ENCODE assay signal across 18 cellular contexts in the genomic region with DNA sequence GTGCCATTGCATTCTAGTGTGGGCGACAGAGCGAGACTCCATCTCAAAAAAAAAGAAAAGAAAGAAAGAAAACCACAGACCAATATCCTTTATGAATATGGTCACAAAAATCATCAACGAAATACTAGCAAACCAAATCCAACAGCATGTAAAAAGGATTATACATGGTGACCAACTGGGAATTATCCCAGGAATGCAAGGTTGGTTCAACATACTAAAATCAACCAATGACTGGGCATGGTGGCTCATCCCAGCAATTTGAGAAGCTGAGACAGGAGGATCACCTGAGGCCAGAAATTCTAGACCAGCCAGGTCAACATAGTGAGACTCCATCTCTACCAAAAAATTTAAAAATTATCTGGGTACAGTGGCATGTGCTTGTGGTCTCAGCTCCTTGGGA. TPM values are rescaled to one million over a fixed set of nuclear protein-coding genes. Genes with fewer than 3 reads are reported as not detected.
"Had no signal": no experiment of that assay in that cellular context is flagged by ENCODE, and none has a peak within 500 bp of the region (broad histone marks: within the 10 kb centered on the region; RNA-seq: fewer than 3 reads in every experiment).

No MANE protein-coding gene starts in this region.

- H3K27ac ChIP-seq: esophagus squamous epithelium, gastroesophageal sphincter, pancreas, suprapubic skin, thyroid gland, upper lobe of right lung, vagina had no signal

- H3K4me3 ChIP-seq: esophagus squamous epithelium, gastroesophageal sphincter, pancreas, smooth muscle cell, suprapubic skin, thyroid gland, upper lobe of right lung, vagina had no signal

- H3K4me2 ChIP-seq: smooth muscle cell had no signal

- H3K4me1 ChIP-seq: esophagus squamous epithelium, gastroesophageal sphincter, pancreas, thyroid gland, upper lobe of right lung, vagina had no signal

- H3K9me3 ChIP-seq: pancreas, suprapubic skin, thyroid gland had no signal

- DNase-seq: effector memory CD4-positive, alpha-beta T cell; esophagus squamous epithelium; glutamatergic neuron; islet precursor cell; naive thymus-derived CD8-positive, alpha-beta T cell; pancreas; right cardiac atrium; stimulated activated CD4-positive, alpha-beta T cell treated with anti-CD3 and anti-CD28 coated beads, Interleukin-2, amount 100 ng/mL, for 48 hours; stimulated activated naive CD8-positive, alpha-beta T cell treated with anti-CD3 and anti-CD28 coated beads, Interleukin-15, Interleukin-2, amounts not matched to agents 100 U/mL and 50 U/mL, for 24 hours; thyroid gland; upper lobe of right lung had no signal

- ATAC-seq: gastroesophageal sphincter; left lobe of liver; naive thymus-derived CD8-positive, alpha-beta T cell; pancreas; right cardiac atrium; stimulated activated naive CD8-positive, alpha-beta T cell treated with anti-CD3 and anti-CD28 coated beads, Interleukin-15, Interleukin-2, amounts not matched to agents 100 U/mL and 50 U/mL, for 24 hours; upper lobe of right lung had no signal

- H3K4me1 Mint-ChIP-seq: naive thymus-derived CD8-positive, alpha-beta T cell had no signal

- H3K27me3 ChIP-seq: esophagus squamous epithelium, pancreas, suprapubic skin, thyroid gland, upper lobe of right lung, vagina had no signal

- H3K27ac Mint-ChIP-seq: naive thymus-derived CD8-positive, alpha-beta T cell; progenitor cell of endocrine pancreas had no signal

- H3K4me3 Mint-ChIP-seq: naive thymus-derived CD8-positive, alpha-beta T cell had no signal

- H3K36me3 ChIP-seq: esophagus squamous epithelium, gastroesophageal sphincter, pancreas, suprapubic skin, thyroid gland, upper lobe of right lung, vagina had no signal

RNA-seq across cellular contexts. Expression of gene TSKS, which starts 7.2 kb away (rescaled TPM):
- total RNA-seq: esophagus squamous epithelium, mammary epithelial cell, progenitor cell of endocrine pancreas, smooth muscle cell had no signal
